2 cellular contexts compared by ENCODE assay signal in genomic region chr6:134347916-134348805, GRCh38.
TF ChIP-seq lines count a peak whose summit lies in the region.

No MANE protein-coding gene starts in this region.

TF ChIP-seq in HEK293, 187 proteins besides CTCF, POLR2A, EP300 and RAD21 (continued from another document and continues in another):
- TF ChIP-seq ZSCAN18 (tag by site-specific recombination; IDR thresholded peaks at IDR 0.05): no peak
- TF ChIP-seq MYNN (tag by site-specific recombination; IDR thresholded peaks at IDR 0.05; ENCODE audit: borderline replicate concordance): peak; percentile 55; the same call in 1 of the 2 replicates
- TF ChIP-seq ELK4 (IDR thresholded peaks at IDR 0.05; ENCODE audit: borderline replicate concordance, low read depth, low read length): no peak
- TF ChIP-seq ZNF548 (tag by site-specific recombination; IDR thresholded peaks at IDR 0.05): no peak
- no peak for TF ChIP-seq ZNF830 (tag by site-specific recombination; IDR thresholded peaks at IDR 0.05; ENCODE audit: low read depth)
- TF ChIP-seq ZNF350 (tag by site-specific recombination; IDR thresholded peaks at IDR 0.05): no peak
- 0 out of 2 replicates have a peak, but pooled peaks have one; percentile 13 for TF ChIP-seq BCL11A (tag by site-specific recombination; IDR thresholded peaks at IDR 0.05; ENCODE audit: low read depth)
- no peak for TF ChIP-seq ZBTB48 (tag by site-specific recombination; IDR thresholded peaks at IDR 0.05)
- no peak for TF ChIP-seq ZSCAN30 (tag by site-specific recombination; IDR thresholded peaks at IDR 0.05)
- no peak for TF ChIP-seq ZNF280C (tag by site-specific recombination; IDR thresholded peaks at IDR 0.05)
- no peak for TF ChIP-seq ZNF426 (tag by site-specific recombination; IDR thresholded peaks at IDR 0.05)
- no peak for TF ChIP-seq ZBTB10 (tag by site-specific recombination; IDR thresholded peaks at IDR 0.05)
- no peak for TF ChIP-seq ZNF138 (tag by site-specific recombination; IDR thresholded peaks at IDR 0.05; ENCODE audit: borderline replicate concordance)
- TF ChIP-seq ZNF521 (tag by site-specific recombination; IDR thresholded peaks at IDR 0.05): no peak
- TF ChIP-seq ZNF692 (tag by site-specific recombination; IDR thresholded peaks at IDR 0.05): 0 out of 2 replicates have a peak, but pooled peaks have one; percentile 46
- TF ChIP-seq ZNF549 (tag by site-specific recombination; IDR thresholded peaks at IDR 0.05): no peak
- no peak for TF ChIP-seq MEIS1 (CRISPR knock-in tag; IDR thresholded peaks at IDR 0.05; ENCODE audit: borderline replicate concordance)
- TF ChIP-seq ZNF704 (tag by site-specific recombination; IDR thresholded peaks at IDR 0.05): no peak
- TF ChIP-seq ZNF544 (tag by site-specific recombination; IDR thresholded peaks at IDR 0.05): no peak

TF ChIP-seq in K562, 482 proteins besides CTCF, POLR2A, EP300 and RAD21 (continued from another document):
- no peak for TF ChIP-seq HMGXB4 (CRISPR knock-in tag; IDR thresholded peaks at IDR 0.05)
- TF ChIP-seq KLF1 (tag; IDR thresholded peaks at IDR 0.05): no peak
- TF ChIP-seq NFXL1 (CRISPR knock-in tag; IDR thresholded peaks at IDR 0.05): no peak
- TF ChIP-seq ZNF274 (IDR thresholded peaks at IDR 0.05; ENCODE audit: borderline replicate concordance, low read depth, low read length): no peak
